31 cellular contexts compared by ENCODE assay signal in the genomic region with DNA sequence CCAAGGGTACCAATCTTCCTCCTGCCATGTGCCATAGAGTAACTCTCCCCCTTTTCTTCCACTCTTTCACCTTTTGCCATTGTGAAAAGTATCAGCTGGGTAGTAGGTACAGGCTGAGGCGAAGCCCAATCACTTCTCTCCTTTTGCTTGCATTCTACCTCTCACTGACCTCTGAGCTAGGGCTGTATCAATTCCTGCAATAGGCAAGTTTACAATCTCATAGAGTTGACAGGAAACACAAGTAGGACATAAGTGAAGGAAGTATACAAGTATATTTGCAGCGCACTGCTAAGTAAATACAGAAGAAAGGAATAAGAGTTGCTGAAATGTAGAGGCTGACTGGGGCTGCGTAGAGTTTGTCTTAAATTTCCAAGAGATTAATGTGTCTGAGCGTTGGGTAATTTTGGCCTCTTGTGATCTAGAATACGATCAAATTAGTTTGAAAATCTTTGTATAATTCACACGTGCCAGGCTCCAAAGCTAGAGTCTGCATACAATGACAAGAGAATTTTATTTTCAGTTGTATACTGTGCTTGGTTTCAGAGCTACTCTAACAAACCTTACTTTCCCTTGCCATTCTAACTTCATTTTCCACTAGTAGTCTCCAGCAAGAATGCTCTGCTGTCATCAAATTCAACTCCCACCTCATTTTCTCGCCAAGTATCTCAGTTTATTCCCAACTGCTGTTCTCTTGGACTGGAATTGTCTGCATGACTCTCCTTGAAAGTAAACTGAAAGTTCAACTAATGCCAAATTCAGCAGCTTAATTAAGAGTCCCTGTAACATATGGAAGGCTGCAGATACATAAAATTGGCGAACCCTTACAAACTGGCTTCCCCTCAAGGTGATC.
"Had no signal": no experiment of that assay in that cellular context is flagged by ENCODE, and none has a peak within 500 bp of the region (broad histone marks: within the 10 kb centered on the region; RNA-seq: fewer than 3 reads in every experiment).

No MANE protein-coding gene starts in this region.

- H3K9me3 Mint-ChIP-seq: central memory CD8-positive, alpha-beta T cell had no signal

- H3K4me1 ChIP-seq: breast epithelium, gastrocnemius medialis, neural progenitor cell, suprapubic skin, tibial nerve had no signal

- H3K4me2 ChIP-seq: hepatocyte, neural progenitor cell had no signal

- H3K27me3 Mint-ChIP-seq: central memory CD8-positive, alpha-beta T cell; naive thymus-derived CD8-positive, alpha-beta T cell had no signal

- H3K27ac Mint-ChIP-seq: activated naive CD4-positive, alpha-beta T cell treated with anti-CD3 and anti-CD28 coated beads for 36 hours; activated T-helper 1 cell treated with anti-CD3 and anti-CD28 coated beads, Interleukin-12 subunit alpha, Interleukin-12 subunit beta, Interleukin-2, Interleukin-4 antibody, amounts not matched to agents 30 ng/mL and 10 ng/mL and 1 ng/mL, durations not matched to agents 14 hours and 24 hours and 36 hours; naive thymus-derived CD8-positive, alpha-beta T cell; neural progenitor cell; T-helper 1 cell treated with Interleukin-12 subunit alpha and Interleukin-12 subunit beta and Interleukin-4 antibody, amounts not matched to agents 30 μg/mL and 1 μg/mL, for 36 hours had no signal

- H2AFZ ChIP-seq: hepatocyte, neural progenitor cell, parathyroid adenoma had no signal

- H3K27me3 ChIP-seq: breast epithelium, esophagus muscularis mucosa, gastrocnemius medialis, hepatocyte, neural progenitor cell, spleen, suprapubic skin, tibial nerve had no signal

- FAIRE-seq: TTC549 had no signal

- H3K79me2 ChIP-seq: parathyroid adenoma had no signal

- H3K9ac ChIP-seq: neural progenitor cell, parathyroid adenoma had no signal

- H3K36me3 ChIP-seq: breast epithelium, esophagus muscularis mucosa, gastrocnemius medialis, neural progenitor cell, spleen, suprapubic skin, tibial nerve had no signal

- H3K9me3 ChIP-seq: gastrocnemius medialis, suprapubic skin had no signal

- H3K4me3 Mint-ChIP-seq: activated naive CD4-positive, alpha-beta T cell treated with anti-CD3 and anti-CD28 coated beads for 36 hours; activated T-helper 1 cell treated with anti-CD3 and anti-CD28 coated beads, Interleukin-12 subunit alpha, Interleukin-12 subunit beta, Interleukin-2, Interleukin-4 antibody, amounts not matched to agents 30 ng/mL and 10 ng/mL and 1 ng/mL, durations not matched to agents 14 hours and 24 hours and 36 hours; central memory CD8-positive, alpha-beta T cell; neural progenitor cell; T-helper 1 cell treated with Interleukin-12 subunit alpha and Interleukin-12 subunit beta and Interleukin-4 antibody, amounts not matched to agents 30 μg/mL and 1 μg/mL, for 36 hours had no signal

- H3K4me3 ChIP-seq: breast epithelium, esophagus muscularis mucosa, gastrocnemius medialis, hepatocyte, neural progenitor cell, spleen, suprapubic skin, tibial nerve had no signal

- H3K27ac ChIP-seq: breast epithelium, esophagus muscularis mucosa, gastrocnemius medialis, hepatocyte, neural progenitor cell, parathyroid adenoma, spleen, suprapubic skin, tibial nerve, VCaP had no signal

- DNase-seq: activated CD4-positive, alpha-beta T cell treated with anti-CD3 and anti-CD28 coated beads for 4 hours; activated CD4-positive, alpha-beta T cell treated with anti-CD3 and anti-CD28 coated beads, Interleukin-2, amount 50 U/mL, for 48 hours; activated CD8-positive, alpha-beta memory T cell treated with anti-CD3 and anti-CD28 coated beads for 24 hours; activated effector memory CD4-positive, alpha-beta T cell treated with anti-CD3 and anti-CD28 coated beads, Interleukin-2, amount 50 U/mL, for 16 hours; activated naive CD4-positive, alpha-beta T cell treated with anti-CD3 and anti-CD28 coated beads for 36 hours; amniotic stem cell; dermis blood vessel endothelial cell; effector CD4-positive, alpha-beta T cell; gastrocnemius medialis; glutamatergic neuron; islet precursor cell; midbrain; naive thymus-derived CD8-positive, alpha-beta T cell; occipital lobe; right cardiac atrium; spleen; stimulated activated naive CD4-positive, alpha-beta T cell; SW 1271; T-helper 9 cell had no signal

- ATAC-seq: gastrocnemius medialis; naive thymus-derived CD8-positive, alpha-beta T cell; right cardiac atrium had no signal
